2 cellular contexts compared by ENCODE assay signal in the genomic region with DNA sequence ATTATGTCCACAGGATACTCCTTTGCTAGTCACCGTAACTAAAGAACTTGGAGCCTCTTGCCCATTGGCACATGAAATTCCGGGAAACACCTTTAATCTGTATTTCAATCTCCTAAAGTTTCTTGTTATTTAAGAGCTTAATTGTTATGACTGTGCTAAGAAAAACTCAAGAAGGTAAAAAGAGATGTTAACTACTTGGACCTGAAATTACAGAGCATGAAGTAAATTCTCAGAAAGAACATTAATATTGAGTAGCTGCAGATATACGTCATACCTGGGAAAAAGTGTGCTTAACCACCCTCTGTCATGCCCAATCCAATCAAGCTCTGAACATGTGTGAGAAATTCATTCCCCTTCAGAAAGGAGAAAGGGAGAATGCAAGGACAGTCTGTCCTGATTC.
TF ChIP-seq lines count a peak whose summit lies in the region.

No MANE protein-coding gene starts in this region.

TF ChIP-seq in HepG2, 621 proteins besides CTCF, POLR2A, EP300 and RAD21:
- TF ChIP-seq ZHX2 (IDR thresholded peaks at IDR 0.05; ENCODE audit: low read depth) (no peak), ZHX2 (CRISPR knock-in tag; IDR thresholded peaks at IDR 0.05; ENCODE audit: borderline replicate concordance) (no peak), CREB1 (IDR thresholded peaks at IDR 0.05) (peak; percentile 63), CREB1 (CRISPR knock-in tag; IDR thresholded peaks at IDR 0.05) (no peak)
TF ChIP-seq in HepG2: peak in this region for 1.

TF ChIP-seq in GM23338, 12 proteins besides CTCF, POLR2A, EP300 and RAD21:
- TF ChIP-seq REST (IDR thresholded peaks at IDR 0.05; ENCODE audit: unreplicated experiment) (no peak), ZNF331 (CRISPR knock-in tag; IDR thresholded peaks at IDR 0.05; ENCODE audit: low read depth) (no peak), JUNB (IDR thresholded peaks at IDR 0.05; ENCODE audit: unreplicated experiment) (no peak), STAT1 (IDR thresholded peaks at IDR 0.05; ENCODE audit: unreplicated experiment) (no peak), EZH2 (IDR thresholded peaks at IDR 0.05; ENCODE audit: low read depth, unreplicated experiment) (no peak), ZNF462 (CRISPR knock-in tag; IDR thresholded peaks at IDR 0.05) (no peak), CREB1 (CRISPR knock-in tag; IDR thresholded peaks at IDR 0.05; ENCODE audit: low read depth) (no peak)
TF ChIP-seq in GM23338: peak in this region for 0.
